Comparison of ENCODE assay signal across 1 cellular context in genomic region chrX:46686003-46686645, GRCh38.
TF ChIP-seq lines count a peak whose summit lies in the region.

No MANE protein-coding gene starts in this region.

TF ChIP-seq in GM23338, 12 proteins besides CTCF, POLR2A, EP300 and RAD21 (continued from another document):
- no peak for TF ChIP-seq REST (IDR thresholded peaks at IDR 0.05; ENCODE audit: unreplicated experiment)
- TF ChIP-seq EZH2phosphoT487 (IDR thresholded peaks at IDR 0.05; ENCODE audit: unreplicated experiment), result no peak
- no peak for TF ChIP-seq CREB1 (CRISPR knock-in tag; IDR thresholded peaks at IDR 0.05; ENCODE audit: low read depth)
- TF ChIP-seq NANOG (IDR thresholded peaks at IDR 0.05; ENCODE audit: borderline replicate concordance), result no peak
